Comparison of ENCODE assay signal across 8 cellular contexts in the genomic region with DNA sequence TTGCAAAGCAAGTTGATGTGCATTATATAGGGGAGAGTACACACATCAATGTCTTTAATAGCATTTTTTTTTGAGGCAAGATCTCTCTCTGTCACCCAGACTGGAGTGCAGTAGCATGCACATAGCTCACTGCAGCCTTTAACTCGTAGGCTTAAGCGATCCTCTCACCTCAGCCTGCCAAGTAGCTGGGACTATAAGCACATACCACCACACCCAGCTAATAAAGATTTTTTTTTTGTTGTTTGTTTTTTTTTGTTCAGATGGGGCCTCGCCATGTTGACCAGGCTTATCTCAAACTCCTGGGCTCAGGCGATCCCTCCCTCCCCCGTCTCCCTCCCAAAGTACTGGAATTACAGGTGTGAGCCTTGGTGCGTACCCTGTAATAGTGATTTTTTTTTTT. TPM values are rescaled to one million over a fixed set of nuclear protein-coding genes. Genes with fewer than 3 reads are reported as not detected.
DNase-seq lines count a peak whose midpoint lies in the region; ATAC-seq, FAIRE-seq and TF ChIP-seq lines count a peak whose summit lies in the region.
"Had no signal": no experiment of that assay in that cellular context is flagged by ENCODE, and none has a peak within 500 bp of the region (broad histone marks: within the 10 kb centered on the region; RNA-seq: fewer than 3 reads in every experiment).

No MANE protein-coding gene starts in this region.

- 92% methylated on average over 6 of the region's 6 CpGs for WGBS in GM23248 (ENCODE audit: low coverage in 1 of 2, low lambda C conversion rate in 2 of 2, missing lambda C conversion rate in 2 of 2), 2 experiments
- 15 to 16% methylated on average over 6 of the region's 6 CpGs for WGBS in pancreas, 2 donors
- 86% methylated on average over 6 of the region's 6 CpGs for WGBS in right cardiac atrium

- in situ Hi-C loops in GM23248 (cut with MboI): no loop called here

- H3K4me1 ChIP-seq in GM23248 (ENCODE audit: insufficient read depth): peaks cover 14% of the 10 kb centered on the region
- peaks cover 0 to 9% (median 4%) of the 10 kb centered on the region in 3 donors for H3K4me1 ChIP-seq in pancreas
- no peaks in the 10 kb centered on the region for H3K4me1 ChIP-seq in right cardiac atrium (ENCODE audit: control insufficient read depth, insufficient read depth, low read length)

- DNase-seq in GM23248 (no peak), NCI-H69 (lab: John Stamatoyannopoulos, UW) (peak; percentile 25), dorsolateral prefrontal cortex (no peak), pancreas (peak in 3 of 6 donors; percentile 19 to 44 (median 26)), caudate nucleus (lab: John Stamatoyannopoulos, UW) (no peak), right cardiac atrium (no peak)
- DNase-seq: IMR-90 had no signal

- H4K20me1 ChIP-seq in GM23248 (ENCODE audit: insufficient read depth): no peaks in the 10 kb centered on the region

- TF ChIP-seq CTCF in dorsolateral prefrontal cortex (IDR thresholded peaks at IDR 0.05 in 54 of 56, conservative IDR thresholded peaks at IDR 0.05 in 2 of 56; ENCODE audit: low read depth in 1 of 56, partially characterized antibody in 56 of 56) (no peak), pancreas (IDR thresholded peaks at IDR 0.05) (no peak)

- intact Hi-C loops in dorsolateral prefrontal cortex (cut with DNase I): loop anchor here in 1 of 2 donors (5.0 to 10.0 kb wide), 2 partner anchors 217 to 330 kb away; no protein-coding TSS in a partner anchor
- intact Hi-C loops in pancreas (cut with DNase I): no loop called here
- intact Hi-C loops in right cardiac atrium (cut with DNase I): no loop called here

- peaks cover 45% of the 10 kb centered on the region for H3K79me2 ChIP-seq in GM23248 (ENCODE audit: insufficient read depth)

- H3K9me3 ChIP-seq in GM23248 (ENCODE audit: low read depth) (no peaks in the 10 kb centered on the region), pancreas (no peaks in the 10 kb centered on the region), right cardiac atrium (ENCODE audit: control insufficient read depth, low read length) (no peaks in the 10 kb centered on the region)

- ATAC-seq in pancreas: peak in 3 of 4 donors; percentile 4 to 7 (median 5)
- no peak for ATAC-seq in GM18873 (IDR thresholded peaks at IDR 0.05; ENCODE audit: low FRiP score, unreplicated experiment)
- no peak for ATAC-seq in right cardiac atrium

- peaks cover 6% of the 10 kb centered on the region; the same call in 1 of the 2 replicates for H3F3A ChIP-seq in GM23248 (ENCODE audit: insufficient read depth)

- FAIRE-seq in pancreas (lab: Jason Lieb, UNC): no peak

- H3K27me3 ChIP-seq in GM23248 (replicated peaks; ENCODE audit: insufficient read depth) (no peaks in the 10 kb centered on the region), dorsolateral prefrontal cortex (no peaks in the 10 kb centered on the region), pancreas (no peaks in the 10 kb centered on the region), right cardiac atrium (ENCODE audit: control insufficient read depth, insufficient read depth) (no peaks in the 10 kb centered on the region)

- H3K27ac ChIP-seq in GM23248 (no peak overlapping the region), dorsolateral prefrontal cortex (no peak overlapping the region), pancreas (peak overlapping the region in 2 of 4 donors; percentile 93 to 94), caudate nucleus (ENCODE audit: low read depth, low read length) (no peak overlapping the region), right cardiac atrium (ENCODE audit: low read length) (no peak overlapping the region)

- H3K9ac ChIP-seq in GM23248: no peak overlapping the region

- peak overlapping the region; percentile 90 for H3K4me2 ChIP-seq in GM23248 (ENCODE audit: unreplicated experiment)

- H3K36me3 ChIP-seq in GM23248 (ENCODE audit: low read depth): no peaks in the 10 kb centered on the region
- H3K36me3 ChIP-seq in pancreas: no peaks in the 10 kb centered on the region

- H2AFZ ChIP-seq in GM23248: peak overlapping the region; percentile 99

- no peaks in the 10 kb centered on the region for H3K9me2 ChIP-seq in GM23248 (ENCODE audit: insufficient read depth)

- H3K4me3 ChIP-seq in GM23248 (peak overlapping the region; percentile 97; the same call in 1 of the 2 replicates), dorsolateral prefrontal cortex (peak overlapping the region in 33 of 59 donors; percentile 68 to 99 (median 85)), pancreas (peak overlapping the region in 3 of 4 donors; percentile 79 to 85 (median 83)), right cardiac atrium (ENCODE audit: low read length) (no peak overlapping the region)

RNA-seq across cellular contexts. Expression of a gene that starts 1.5 kb away (rescaled TPM):
- 11.8 and 15.6 TPM in 2 replicates for total RNA-seq in GM23248 (2014; rRNA removed; shearing (Covaris generic))
- polyA plus RNA-seq in GM23248 (2016; fragmentation: Nextera tagmentation; extraction: Ambion mirVana): 18.6 and 18.7 TPM in 2 replicates
- total RNA-seq in dorsolateral prefrontal cortex: 10 to 100 TPM; 12.6 to 25.1 (median 18.8) TPM
- 10 to 100 TPM; 11.6 to 20.8 (median 17.8) TPM for total RNA-seq in pancreas
- 10 to 100 TPM in 1 of 2 donors, 1 to 10 TPM in 1; 5.0 to 15.5 TPM for polyA plus RNA-seq in pancreas
- total RNA-seq in right cardiac atrium: 10 to 100 TPM; 12.1 to 14.6 (median 13.6) TPM
- 8.0 TPM for polyA plus RNA-seq in right cardiac atrium

Comparison
In these comparisons a context has a peak if more than half of its experiments do, and no peak if none do; other contexts are left out.
1. ATAC-seq: peak in pancreas (3 of 4); none in GM18873 (single experiment) and right cardiac atrium (0 of 2).